Comparison of ENCODE assay signal across 1 cellular context in genomic region chr20:33501000-33501399, GRCh38.
TF ChIP-seq lines count a peak whose summit lies in the region.

No MANE protein-coding gene starts in this region.

TF ChIP-seq in GM12878, 131 proteins besides CTCF, POLR2A, EP300 and RAD21 (continued from another document):
- no peak for TF ChIP-seq ZBTB4 (CRISPR knock-in tag; IDR thresholded peaks at IDR 0.05)
